ENCODE assay signal across 22 cellular contexts in the genomic region with DNA sequence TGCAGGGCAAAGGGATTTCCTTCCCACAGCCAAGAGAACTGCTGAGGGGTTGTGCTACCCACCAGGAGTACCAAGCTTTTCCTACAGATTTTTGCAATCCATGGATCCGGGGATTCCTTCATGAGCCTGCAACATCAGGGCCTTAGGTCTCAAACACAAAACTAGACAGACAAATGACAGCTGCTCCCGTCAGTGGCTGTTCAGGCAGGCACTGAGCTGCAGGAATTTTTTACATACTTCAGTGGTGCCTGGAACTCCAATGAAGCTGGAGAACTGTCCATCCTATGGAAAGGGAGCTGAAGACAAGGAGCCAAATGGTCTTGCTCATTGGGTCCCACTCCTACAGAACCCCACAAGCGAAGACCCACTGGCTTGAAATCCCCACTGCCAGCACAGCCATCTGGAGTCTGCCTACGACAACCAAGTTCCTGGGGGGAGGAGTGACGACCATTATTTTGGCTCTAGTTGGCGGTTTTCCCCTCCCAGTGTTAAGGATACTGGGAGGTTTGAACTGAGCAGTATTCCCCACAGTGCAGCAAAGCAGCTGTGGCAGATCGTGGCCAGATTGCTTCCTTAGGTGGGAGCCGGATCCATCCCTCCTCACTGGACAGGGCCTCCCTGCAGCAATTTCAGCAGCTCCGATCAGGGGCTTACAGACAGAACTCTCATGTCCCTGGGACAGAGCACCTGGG.
"Had no signal": no experiment of that assay in that cellular context is flagged by ENCODE, and none has a peak within 500 bp of the region (broad histone marks: within the 10 kb centered on the region; RNA-seq: fewer than 3 reads in every experiment).

No MANE protein-coding gene starts in this region.

- H3K4me3 ChIP-seq: dorsolateral prefrontal cortex, heart left ventricle, mucosa of descending colon, pancreas, smooth muscle cell, tibial artery, upper lobe of right lung, vagina had no signal

- H3K36me3 ChIP-seq: heart left ventricle, pancreas, tibial artery, upper lobe of right lung, vagina had no signal

- H3K4me1 Mint-ChIP-seq: naive B cell; stimulated activated effector memory CD8-positive, alpha-beta T cell treated with anti-CD3 and anti-CD28 coated beads, Interleukin-12 subunit alpha, Interleukin-12 subunit beta, amount 100 ng/mL, for 72 hours had no signal

- ATAC-seq: heart left ventricle; left lobe of liver; mucosa of descending colon; pancreas; right cardiac atrium; stimulated activated effector memory CD8-positive, alpha-beta T cell treated with anti-CD3 and anti-CD28 coated beads, Interleukin-12 subunit alpha, Interleukin-12 subunit beta, amount 100 ng/mL, for 72 hours; upper lobe of right lung had no signal

- H3K9me3 ChIP-seq: pancreas, upper lobe of right lung, vagina had no signal

- H3K4me3 Mint-ChIP-seq: naive B cell; stimulated activated effector memory CD8-positive, alpha-beta T cell treated with anti-CD3 and anti-CD28 coated beads, Interleukin-12 subunit alpha, Interleukin-12 subunit beta, amount 100 ng/mL, for 72 hours; stimulated activated naive CD8-positive, alpha-beta T cell treated with anti-CD3 and anti-CD28 coated beads, Interleukin-15, Interleukin-2, amounts not matched to agents 100 ng/mL and 50 ng/mL, for 24 hours had no signal

- H3K27me3 ChIP-seq: heart left ventricle, pancreas, tibial artery, upper lobe of right lung, vagina had no signal

- H3K27ac ChIP-seq: dorsolateral prefrontal cortex, heart left ventricle, pancreas, tibial artery, upper lobe of right lung, vagina had no signal

- H3K27ac Mint-ChIP-seq: naive B cell; progenitor cell of endocrine pancreas; stimulated activated effector memory CD8-positive, alpha-beta T cell treated with anti-CD3 and anti-CD28 coated beads, Interleukin-12 subunit alpha, Interleukin-12 subunit beta, amount 100 ng/mL, for 72 hours; stimulated activated naive CD8-positive, alpha-beta T cell treated with anti-CD3 and anti-CD28 coated beads, Interleukin-15, Interleukin-2, amounts not matched to agents 100 ng/mL and 50 ng/mL, for 24 hours had no signal

- DNase-seq: cortex of kidney; dorsolateral prefrontal cortex; effector CD8-positive, alpha-beta T cell; foreskin melanocyte; heart left ventricle; hippocampal formation; kidney glomerular epithelial cell; mammary epithelial cell; mucosa of descending colon; naive B cell; pancreas; right cardiac atrium; stimulated activated CD4-positive, alpha-beta T cell treated with anti-CD3 and anti-CD28 coated beads, Interleukin-2, amount 100 ng/mL, for 48 hours; stimulated activated CD8-positive, alpha-beta memory T cell treated with anti-CD3 and anti-CD28 coated beads, Interleukin-4, amount 100 ng/mL, for 48 hours; tibial artery; upper lobe of right lung had no signal

- H3K4me2 ChIP-seq: smooth muscle cell had no signal

- H3K36me3 Mint-ChIP-seq: stimulated activated effector memory CD8-positive, alpha-beta T cell treated with anti-CD3 and anti-CD28 coated beads, Interleukin-12 subunit alpha, Interleukin-12 subunit beta, amount 100 ng/mL, for 72 hours had no signal

- H3K4me1 ChIP-seq: heart left ventricle, pancreas, tibial artery, upper lobe of right lung, vagina had no signal
